Comparison of ENCODE assay signal across 8 cellular contexts in genomic region chr5:133051547-133052316, GRCh38. TPM values are rescaled to one million over a fixed set of nuclear protein-coding genes. Genes with fewer than 3 reads are reported as not detected.
DNase-seq lines count a peak whose midpoint lies in the region; ATAC-seq and TF ChIP-seq lines count a peak whose summit lies in the region.

HSPA4 (plus strand) TSS chr5:133052013; CDS start chr5:133052251, 238 bp downstream.

- peak within 1 kb of the TSS; percentile 97 for H3K27ac ChIP-seq in CD8-positive, alpha-beta T cell (ENCODE audit: low read depth, low read length)
- H3K27ac ChIP-seq in lower lobe of right lung, result peak within 1 kb of the TSS; percentile 97

- CTCF ChIA-PET in CD8-positive, alpha-beta T cell (lab: Charles Lee), result interaction anchor here (0.7 to 1.4 kb wide), 2 partner anchors 84 to 88 kb away, joined by 3 read pairs; partner anchors contain the start of gene AFF4

- no peaks in the 10 kb centered on the region for H3K9me3 Mint-ChIP-seq in CD8-positive, alpha-beta T cell

- ATAC-seq in CD8-positive, alpha-beta T cell, result peak; percentile 89
- ATAC-seq in GM19467 (IDR thresholded peaks at IDR 0.05; ENCODE audit: unreplicated experiment), result peak; percentile 82
- peak; percentile 96 to 97 for ATAC-seq in lower lobe of right lung

- peak within 1 kb of the TSS; percentile 99 for H3K4me3 Mint-ChIP-seq in CD8-positive, alpha-beta T cell

- POLR2A ChIA-PET in CD8-positive, alpha-beta T cell (lab: Charles Lee), result interaction anchor here (0.6 to 2.7 kb wide), 16 partner anchors 17 to 1498 kb away, joined by 3 to 49 read pairs (median 3); partner anchors contain the start of genes AFF4, CCNI2, FNIP1 and RAD50

- intact Hi-C loops in CD8-positive, alpha-beta T cell (cut with DNase I, micrococcal nuclease), result loop anchor here (1.0 to 10.0 kb wide), 12 partner anchors 25 to 1793 kb away; partner anchors contain the start of genes AFF4 (in 2 of the 2), GDF9 (in 2 of the 2), KIF3A (in 2 of the 2) and UQCRQ (in 2 of the 2)
- intact Hi-C loops in lower lobe of right lung (cut with DNase I), result no loop called here

- peaks cover 46% of the 10 kb centered on the region for H3K4me1 ChIP-seq in CD8-positive, alpha-beta T cell (ENCODE audit: insufficient read depth, low read length)
- H3K4me1 ChIP-seq in lower lobe of right lung, result peaks cover 41% of the 10 kb centered on the region

- DNase-seq in CD8-positive, alpha-beta T cell, result peak; percentile 93 to 99 (median 97)
- DNase-seq in HS-27A (ENCODE audit: low read depth) (peak; percentile 87), NK-92 (lab: John Stamatoyannopoulos, UW; ENCODE audit: unreplicated experiment) (peak; percentile 93), lower lobe of right lung (peak; percentile 98)
- DNase-seq in activated CD8-positive, alpha-beta memory T cell treated with anti-CD3 and anti-CD28 coated beads for 1 hour (ENCODE audit: extremely low read depth in 1 of 2, low read depth in 1 of 2), result peak; percentile 92 to 97
- DNase-seq in effector CD4-positive, alpha-beta T cell, result peak; percentile 97
- DNase-seq in stimulated activated CD4-positive, alpha-beta T cell treated with anti-CD3 and anti-CD28 coated beads, TNF-alpha, amount 100 ng/mL, for 24 hours (ENCODE audit: low read depth in 3 of 3), result peak; percentile 93 to 96 (median 96)

- H3K27ac Mint-ChIP-seq in CD8-positive, alpha-beta T cell, result peak within 1 kb of the TSS; percentile 100

- no peaks in the 10 kb centered on the region for H3K36me3 ChIP-seq in CD8-positive, alpha-beta T cell (ENCODE audit: insufficient read depth, low read length)
- no peaks in the 10 kb centered on the region for H3K36me3 ChIP-seq in lower lobe of right lung

- peaks cover 56% of the 10 kb centered on the region for H3K4me1 Mint-ChIP-seq in CD8-positive, alpha-beta T cell (ENCODE audit: low read depth)

- no peak for TF ChIP-seq CTCF in CD8-positive, alpha-beta T cell (IDR thresholded peaks at IDR 0.05)
- TF ChIP-seq CTCF in lower lobe of right lung (IDR thresholded peaks at IDR 0.05), result no peak

- no peaks in the 10 kb centered on the region for H3K27me3 Mint-ChIP-seq in CD8-positive, alpha-beta T cell (ENCODE audit: low read depth)

- H3K9me3 ChIP-seq in CD8-positive, alpha-beta T cell (ENCODE audit: low read length), result no peaks in the 10 kb centered on the region
- H3K9me3 ChIP-seq in lower lobe of right lung, result no peaks in the 10 kb centered on the region

- H3K27me3 ChIP-seq in CD8-positive, alpha-beta T cell (ENCODE audit: insufficient read depth, low read length), result no peaks in the 10 kb centered on the region
- no peaks in the 10 kb centered on the region for H3K27me3 ChIP-seq in lower lobe of right lung (ENCODE audit: low read depth)

- peak within 1 kb of the TSS; percentile 88 for H3K4me3 ChIP-seq in CD8-positive, alpha-beta T cell (ENCODE audit: low read depth, low read length)
- H3K4me3 ChIP-seq in lower lobe of right lung, result peak within 1 kb of the TSS; percentile 90

- peaks cover 7% of the 10 kb centered on the region for H3K36me3 Mint-ChIP-seq in CD8-positive, alpha-beta T cell

RNA-seq across cellular contexts. Expression of gene HSPA4, which starts in this region (rescaled TPM):
- 10 to 100 TPM; 24.4 to 29.7 TPM for total RNA-seq in CD8-positive, alpha-beta T cell
- 66.0 TPM for total RNA-seq in lower lobe of right lung

Comparison
In these comparisons a context has a peak if more than half of its experiments do, and no peak if none do; other contexts are left out.
1. Peak in every context shown above with its lines: DNase-seq, ATAC-seq, H3K4me3 ChIP-seq and H3K27ac ChIP-seq.